In genomic region chr5:948472-949274, GRCh38 we compare ENCODE assay signal across 1 cellular context.
TF ChIP-seq lines count a peak whose summit lies in the region.

No MANE protein-coding gene starts in this region.

TF ChIP-seq in SK-N-SH treated with all-trans-retinoic acid at 6 μM for 48 hours, 23 proteins besides CTCF, POLR2A, EP300 and RAD21 (continued from another document):
- TF ChIP-seq, protein P1, sequence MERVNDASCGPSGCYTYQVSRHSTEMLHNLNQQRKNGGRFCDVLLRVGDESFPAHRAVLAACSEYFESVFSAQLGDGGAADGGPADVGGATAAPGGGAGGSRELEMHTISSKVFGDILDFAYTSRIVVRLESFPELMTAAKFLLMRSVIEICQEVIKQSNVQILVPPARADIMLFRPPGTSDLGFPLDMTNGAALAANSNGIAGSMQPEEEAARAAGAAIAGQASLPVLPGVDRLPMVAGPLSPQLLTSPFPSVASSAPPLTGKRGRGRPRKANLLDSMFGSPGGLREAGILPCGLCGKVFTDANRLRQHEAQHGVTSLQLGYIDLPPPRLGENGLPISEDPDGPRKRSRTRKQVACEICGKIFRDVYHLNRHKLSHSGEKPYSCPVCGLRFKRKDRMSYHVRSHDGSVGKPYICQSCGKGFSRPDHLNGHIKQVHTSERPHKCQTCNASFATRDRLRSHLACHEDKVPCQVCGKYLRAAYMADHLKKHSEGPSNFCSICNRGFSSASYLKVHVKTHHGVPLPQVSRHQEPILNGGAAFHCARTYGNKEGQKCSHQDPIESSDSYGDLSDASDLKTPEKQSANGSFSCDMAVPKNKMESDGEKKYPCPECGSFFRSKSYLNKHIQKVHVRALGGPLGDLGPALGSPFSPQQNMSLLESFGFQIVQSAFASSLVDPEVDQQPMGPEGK (CRISPR knock-in tag; IDR thresholded peaks at IDR 0.05; ENCODE audit: borderline replicate concordance), result no peak
TF ChIP-seq in SK-N-SH treated with all-trans-retinoic acid at 6 μM for 48 hours: peak in this region for 0.
